27 cellular contexts compared by ENCODE assay signal in the genomic region with DNA sequence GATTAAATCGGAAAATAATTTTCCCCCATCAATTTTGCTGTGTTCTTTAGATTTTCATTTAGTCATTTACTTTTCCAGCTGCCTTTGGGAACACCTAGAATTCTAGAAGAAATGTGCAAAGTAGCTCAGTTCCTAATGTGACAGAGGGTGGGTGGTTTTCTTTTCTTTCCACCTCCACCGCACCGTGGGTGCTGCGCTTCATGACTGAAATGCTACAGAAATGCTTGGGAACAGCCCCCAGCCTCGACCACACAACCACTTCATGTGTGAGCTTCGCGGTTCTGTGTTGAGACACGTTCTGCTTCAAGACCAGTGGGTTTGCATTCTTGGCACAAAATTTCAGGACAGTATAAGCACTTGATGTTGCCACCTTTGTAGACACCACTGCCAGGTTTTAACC.
"Had no signal": no experiment of that assay in that cellular context is flagged by ENCODE, and none has a peak within 500 bp of the region (broad histone marks: within the 10 kb centered on the region; RNA-seq: fewer than 3 reads in every experiment).

No MANE protein-coding gene starts in this region.

- H3K4me1 Mint-ChIP-seq: mesothelial cell of epicardium; naive B cell; neural progenitor cell; stimulated activated effector memory CD8-positive, alpha-beta T cell treated with anti-CD3 and anti-CD28 coated beads, Interleukin-12 subunit alpha, Interleukin-12 subunit beta, amount 100 ng/mL, for 72 hours had no signal

- H3K36me3 Mint-ChIP-seq: natural killer cell; stimulated activated effector memory CD8-positive, alpha-beta T cell treated with anti-CD3 and anti-CD28 coated beads, Interleukin-12 subunit alpha, Interleukin-12 subunit beta, amount 100 ng/mL, for 72 hours had no signal

- H3K4me3 ChIP-seq: heart right ventricle, hepatocyte, left ventricle myocardium inferior, lung, neural progenitor cell, ovary, prostate gland, skin epidermis, suprapubic skin, thoracic aorta, tibial artery, upper lobe of right lung had no signal

- H3K27me3 Mint-ChIP-seq: naive B cell; stimulated activated naive CD8-positive, alpha-beta T cell treated with anti-CD3 and anti-CD28 coated beads, Interleukin-15, Interleukin-2, amounts not matched to agents 100 ng/mL and 50 ng/mL, for 24 hours had no signal

- FAIRE-seq: urothelium cell line had no signal

- DNase-seq: heart right ventricle; islet precursor cell; left ventricle myocardium inferior; mesendoderm; naive B cell; natural killer cell; nephron progenitor cell; ovary; right cardiac atrium; stimulated activated CD4-positive, alpha-beta T cell treated with anti-CD3 and anti-CD28 coated beads, Interleukin-4, amount 100 ng/mL, for 24 hours; stimulated activated naive CD4-positive, alpha-beta T cell; tibial artery; trophoblast cell; upper lobe of right lung had no signal

- ATAC-seq: natural killer cell; right cardiac atrium; sciatic nerve; stimulated activated effector memory CD8-positive, alpha-beta T cell treated with anti-CD3 and anti-CD28 coated beads, Interleukin-12 subunit alpha, Interleukin-12 subunit beta, amount 100 ng/mL, for 72 hours; upper lobe of right lung had no signal

- H3K9me3 ChIP-seq: left ventricle myocardium inferior, neutrophil, ovary, prostate gland, suprapubic skin, thoracic aorta, tibial artery, upper lobe of right lung had no signal

- H3K9me3 Mint-ChIP-seq: natural killer cell; stimulated activated effector memory CD8-positive, alpha-beta T cell treated with anti-CD3 and anti-CD28 coated beads, Interleukin-12 subunit alpha, Interleukin-12 subunit beta, amount 100 ng/mL, for 72 hours had no signal

- H3K4me1 ChIP-seq: heart right ventricle, left ventricle myocardium inferior, neural progenitor cell, prostate gland, suprapubic skin, tibial artery, upper lobe of right lung had no signal

- H3K27ac ChIP-seq: heart right ventricle, hepatocyte, left ventricle myocardium inferior, neural progenitor cell, neutrophil, ovary, prostate gland, skin epidermis, suprapubic skin, thoracic aorta, tibial artery, upper lobe of right lung had no signal

- H3K27me3 ChIP-seq: heart right ventricle, hepatocyte, neural progenitor cell, neutrophil, ovary, suprapubic skin, tibial artery, upper lobe of right lung had no signal

- H3K4me3 Mint-ChIP-seq: mesothelial cell of epicardium; naive B cell; natural killer cell; nephron progenitor cell; neural progenitor cell; stimulated activated effector memory CD8-positive, alpha-beta T cell treated with anti-CD3 and anti-CD28 coated beads, Interleukin-12 subunit alpha, Interleukin-12 subunit beta, amount 100 ng/mL, for 72 hours; stimulated activated naive CD8-positive, alpha-beta T cell treated with anti-CD3 and anti-CD28 coated beads, Interleukin-15, Interleukin-2, amounts not matched to agents 100 ng/mL and 50 ng/mL, for 24 hours had no signal

- H3K36me3 ChIP-seq: left ventricle myocardium inferior, neural progenitor cell, neutrophil, ovary, prostate gland, suprapubic skin, upper lobe of right lung had no signal

- H3K27ac Mint-ChIP-seq: mesothelial cell of epicardium; naive B cell; natural killer cell; neural progenitor cell; stimulated activated effector memory CD8-positive, alpha-beta T cell treated with anti-CD3 and anti-CD28 coated beads, Interleukin-12 subunit alpha, Interleukin-12 subunit beta, amount 100 ng/mL, for 72 hours; stimulated activated naive CD8-positive, alpha-beta T cell treated with anti-CD3 and anti-CD28 coated beads, Interleukin-15, Interleukin-2, amounts not matched to agents 100 ng/mL and 50 ng/mL, for 24 hours had no signal
